Comparison of ENCODE assay signal across 12 cellular contexts in genomic region chr1:36327421-36328087, GRCh38. TPM values are rescaled to one million over a fixed set of nuclear protein-coding genes. Genes with fewer than 3 reads are reported as not detected.
A peak's percentile ranks its signal among the peaks of the same experiment; 100 is the strongest.
DNase-seq lines count a peak whose midpoint lies in the region; ATAC-seq, FAIRE-seq and TF ChIP-seq lines count a peak whose summit lies in the region.
"Had no signal": no experiment of that assay in that cellular context is flagged by ENCODE, and none has a peak within 500 bp of the region (broad histone marks: within the 10 kb centered on the region; RNA-seq: fewer than 3 reads in every experiment).

No MANE protein-coding gene starts in this region.

- POLR2A ChIA-PET in activated CD8-positive, alpha-beta T cell treated with anti-CD3 and anti-CD28 coated beads for 36 hours (lab: Charles Lee) = interaction anchor here (0.9 to 1.8 kb wide), 3 partner anchors 59 to 178 kb away, joined by 3 to 5 read pairs (median 4); partner anchors contain the start of gene MRPS15

- CTCF ChIA-PET in activated CD8-positive, alpha-beta T cell treated with anti-CD3 and anti-CD28 coated beads for 36 hours (lab: Charles Lee) = interaction anchor here (0.8 to 2.3 kb wide), 3 partner anchors 15 to 178 kb away, joined by 3 to 8 read pairs (median 4); partner anchors contain the start of gene TRAPPC3

- peak; percentile 20 for ATAC-seq in stimulated activated naive CD8-positive, alpha-beta T cell treated with anti-CD3 and anti-CD28 coated beads, Interleukin-15, amount 100 ng/mL, for 72 hours
- ATAC-seq in stimulated activated naive CD8-positive, alpha-beta T cell treated with anti-CD3 and anti-CD28 coated beads, Interleukin-15, Interleukin-2, amounts not matched to agents 100 U/mL and 50 U/mL, for 24 hours = no peak
- peak; percentile 34 for ATAC-seq in activated CD8-positive, alpha-beta T cell treated with anti-CD3 and anti-CD28 coated beads for 36 hours
- ATAC-seq in GM21447 (IDR thresholded peaks at IDR 0.05; ENCODE audit: unreplicated experiment) = no peak

- H3K4me3 ChIP-seq in fibroblast of the aortic adventitia (ENCODE audit: low read depth, low read length) = no peak overlapping the region

- TF ChIP-seq CTCF in activated CD8-positive, alpha-beta T cell treated with anti-CD3 and anti-CD28 coated beads for 36 hours (IDR thresholded peaks at IDR 0.05) = no peak
- no peak for TF ChIP-seq CTCF in fibroblast of the aortic adventitia (IDR thresholded peaks at IDR 0.05; ENCODE audit: insufficient read depth, low read length)

- H3K27ac Mint-ChIP-seq in stimulated activated naive CD8-positive, alpha-beta T cell treated with anti-CD3 and anti-CD28 coated beads, Interleukin-15, amount 100 ng/mL, for 72 hours = no peak overlapping the region
- no peak overlapping the region for H3K27ac Mint-ChIP-seq in activated CD8-positive, alpha-beta T cell treated with anti-CD3 and anti-CD28 coated beads for 36 hours
- H3K27ac Mint-ChIP-seq: activated T-cell treated with anti-CD3 and anti-CD28 coated beads, Interleukin-2, amount 50 U/mL, for 24 hours had no signal

- no peaks in the 10 kb centered on the region for H3K9me3 Mint-ChIP-seq in stimulated activated naive CD8-positive, alpha-beta T cell treated with anti-CD3 and anti-CD28 coated beads, Interleukin-15, amount 100 ng/mL, for 72 hours
- no peaks in the 10 kb centered on the region for H3K9me3 Mint-ChIP-seq in activated CD8-positive, alpha-beta T cell treated with anti-CD3 and anti-CD28 coated beads for 36 hours
- H3K9me3 Mint-ChIP-seq: activated T-cell treated with anti-CD3 and anti-CD28 coated beads, Interleukin-2, amount 50 U/mL, for 24 hours had no signal

- no peak for DNase-seq in stimulated activated naive CD8-positive, alpha-beta T cell treated with anti-CD3 and anti-CD28 coated beads, Interleukin-15, amount 100 ng/mL, for 72 hours
- DNase-seq in stimulated activated naive CD8-positive, alpha-beta T cell treated with anti-CD3 and anti-CD28 coated beads, Interleukin-15, Interleukin-2, amounts not matched to agents 100 U/mL and 50 U/mL, for 24 hours = no peak
- DNase-seq in activated CD8-positive, alpha-beta T cell treated with anti-CD3 and anti-CD28 coated beads for 36 hours = no peak
- DNase-seq in fibroblast of the aortic adventitia (ENCODE audit: low read depth) (peak; percentile 34), urothelium cell line (ENCODE audit: low spot score) (no peak)
- DNase-seq in activated CD4-positive, alpha-beta T cell treated with anti-CD3 and anti-CD28 coated beads for 48 hours = no peak
- no peak for DNase-seq in activated effector memory CD4-positive, alpha-beta T cell treated with anti-CD3 and anti-CD28 coated beads, Interleukin-2, amount 50 U/mL, for 16 hours
- DNase-seq: activated T-cell treated with anti-CD3 and anti-CD28 coated beads, Interleukin-2, amount 50 U/mL, for 24 hours; DMS79; NCI-H1694 treated with DMSO at 0.1 percent for 48 hours had no signal

- peaks cover 32% of the 10 kb centered on the region for H3K4me1 Mint-ChIP-seq in stimulated activated naive CD8-positive, alpha-beta T cell treated with anti-CD3 and anti-CD28 coated beads, Interleukin-15, amount 100 ng/mL, for 72 hours
- peaks cover 17% of the 10 kb centered on the region for H3K4me1 Mint-ChIP-seq in activated CD8-positive, alpha-beta T cell treated with anti-CD3 and anti-CD28 coated beads for 36 hours (ENCODE audit: low read depth)

- FAIRE-seq in urothelium cell line (lab: Jason Lieb, UNC) = no peak

- H3K27me3 Mint-ChIP-seq in stimulated activated naive CD8-positive, alpha-beta T cell treated with anti-CD3 and anti-CD28 coated beads, Interleukin-15, amount 100 ng/mL, for 72 hours = peaks cover 27% of the 10 kb centered on the region
- peaks cover 7% of the 10 kb centered on the region for H3K27me3 Mint-ChIP-seq in activated CD8-positive, alpha-beta T cell treated with anti-CD3 and anti-CD28 coated beads for 36 hours

- no peaks in the 10 kb centered on the region for H3K36me3 Mint-ChIP-seq in activated CD8-positive, alpha-beta T cell treated with anti-CD3 and anti-CD28 coated beads for 36 hours (ENCODE audit: low read depth)

- intact Hi-C loops in activated CD8-positive, alpha-beta T cell treated with anti-CD3 and anti-CD28 coated beads for 36 hours (cut with micrococcal nuclease) = no loop called here

- no peak overlapping the region for H3K4me3 Mint-ChIP-seq in stimulated activated naive CD8-positive, alpha-beta T cell treated with anti-CD3 and anti-CD28 coated beads, Interleukin-15, amount 100 ng/mL, for 72 hours
- H3K4me3 Mint-ChIP-seq in activated CD8-positive, alpha-beta T cell treated with anti-CD3 and anti-CD28 coated beads for 36 hours = no peak overlapping the region
- H3K4me3 Mint-ChIP-seq: activated T-cell treated with anti-CD3 and anti-CD28 coated beads, Interleukin-2, amount 50 U/mL, for 24 hours had no signal

RNA-seq across cellular contexts. Expression of gene EVA1B, which starts 4.1 kb away (rescaled TPM):
- total RNA-seq in activated CD8-positive, alpha-beta T cell treated with anti-CD3 and anti-CD28 coated beads for 36 hours = 1 to 10 TPM; 5.8 to 6.5 TPM
- total RNA-seq in fibroblast of the aortic adventitia (ENCODE audit: low replicate concordance) = 167 and 366 TPM in 2 replicates

RNA-seq across cellular contexts. Expression of gene SH3D21, which starts 21.4 kb away (rescaled TPM):
- 10 to 100 TPM; 17.8 to 21.0 TPM for total RNA-seq in activated CD8-positive, alpha-beta T cell treated with anti-CD3 and anti-CD28 coated beads for 36 hours
- 5.2 and 9.3 TPM in 2 replicates for total RNA-seq in fibroblast of the aortic adventitia (ENCODE audit: low replicate concordance)
- total RNA-seq: H4 had no signal

RNA-seq across cellular contexts. Expression of gene STK40, which starts 58.2 kb away (rescaled TPM):
- total RNA-seq in activated CD8-positive, alpha-beta T cell treated with anti-CD3 and anti-CD28 coated beads for 36 hours = 10 to 100 TPM; 41.2 to 44.4 TPM
- total RNA-seq in fibroblast of the aortic adventitia (ENCODE audit: low replicate concordance) = 7.0 and 12.9 TPM in 2 replicates

Comparison
In these comparisons a context has a peak if more than half of its experiments do, and no peak if none do; other contexts are left out.
1. ATAC-seq: peak in stimulated activated naive CD8-positive, alpha-beta T cell treated with anti-CD3 and anti-CD28 coated beads, Interleukin-15, amount 100 ng/mL, for 72 hours (single experiment) and activated CD8-positive, alpha-beta T cell treated with anti-CD3 and anti-CD28 coated beads for 36 hours (single experiment); none in stimulated activated naive CD8-positive, alpha-beta T cell treated with anti-CD3 and anti-CD28 coated beads, Interleukin-15, Interleukin-2, amounts not matched to agents 100 U/mL and 50 U/mL, for 24 hours (single experiment) and GM21447 (single experiment).
2. RNA of gene EVA1B, which starts 4.1 kb away (total RNA-seq): 167 to 366 TPM in fibroblast of the aortic adventitia; 5.8 to 6.5 TPM in activated CD8-positive, alpha-beta T cell treated with anti-CD3 and anti-CD28 coated beads for 36 hours; every median in the first group is over 10 times any median in the second.